In the genomic region with DNA sequence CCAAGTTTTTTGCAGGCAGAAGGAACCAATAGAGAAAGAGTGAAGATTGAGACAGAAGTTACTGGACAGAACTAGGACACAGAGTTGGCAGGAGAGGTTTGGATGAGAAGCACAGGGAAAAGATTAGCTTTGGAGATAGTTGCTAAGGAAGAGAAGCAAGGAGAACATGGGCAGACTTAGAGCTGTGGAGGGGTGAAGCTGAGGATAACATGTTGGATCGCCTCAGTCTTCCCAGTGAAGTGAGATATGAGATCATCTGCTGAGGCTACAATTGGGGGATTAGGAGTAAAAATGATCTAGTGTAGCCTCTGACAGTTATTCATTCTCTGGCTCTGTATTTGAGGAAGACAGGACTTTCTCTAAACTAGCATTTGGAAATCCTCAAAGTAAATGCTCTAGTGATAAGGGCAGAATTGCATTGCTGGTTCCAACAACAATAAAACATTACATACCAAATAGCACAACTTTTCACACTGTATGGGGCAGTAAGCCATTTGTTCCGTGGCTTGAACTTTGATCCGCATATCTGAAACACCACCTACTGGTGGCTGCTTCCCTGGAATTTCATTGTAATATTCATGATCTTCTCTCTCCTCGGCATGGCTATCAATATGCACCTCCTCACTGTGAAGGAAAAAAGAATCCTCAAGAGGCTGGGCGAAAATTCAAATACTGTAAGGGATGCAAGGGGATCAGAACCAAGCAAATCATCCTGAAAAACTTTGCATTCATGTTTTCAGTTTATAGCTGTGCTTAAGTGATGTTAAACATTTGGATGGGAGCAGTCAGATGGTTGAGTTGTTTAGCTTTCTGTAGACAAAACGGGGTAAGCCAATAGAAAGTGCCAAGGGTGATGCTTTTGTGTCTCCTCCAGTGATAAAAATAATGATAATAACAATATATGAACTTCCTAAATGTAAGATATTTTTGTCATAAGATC, we compare ENCODE assay signal across 9 cellular contexts. TPM values are rescaled to one million over a fixed set of nuclear protein-coding genes. Genes with fewer than 3 reads are reported as not detected.
DNase-seq lines count a peak whose midpoint lies in the region; ATAC-seq, FAIRE-seq and TF ChIP-seq lines count a peak whose summit lies in the region.
"Had no signal": no experiment of that assay in that cellular context is flagged by ENCODE, and none has a peak within 500 bp of the region (broad histone marks: within the 10 kb centered on the region; RNA-seq: fewer than 3 reads in every experiment).

No MANE protein-coding gene starts in this region.

- 8 to 33% (median 23%) methylated on average over 6 of the region's 6 CpGs for WGBS in small intestine, 3 donors

- H3K27me3 ChIP-seq in small intestine (ENCODE audit: control insufficient read depth in 2 of 2, insufficient read depth in 2 of 2, low read length in 2 of 2), result no peaks in the 10 kb centered on the region

- TF ChIP-seq CTCF in glutamatergic neuron (IDR thresholded peaks at IDR 0.05; ENCODE audit: partially characterized antibody, unreplicated experiment), result peak; percentile 48

- FAIRE-seq in small intestine (lab: Jason Lieb, UNC), result no peak

- DNase-seq in NCI-H1417 (lab: John Stamatoyannopoulos, UW), result peak in 2 of 3 experiments; percentile 17 to 32
- no peak for DNase-seq in NCI-H1417 treated with DMSO at 0.1 percent for 48 hours (lab: John Stamatoyannopoulos, UW)
- DNase-seq in RPMI8226, result peak; percentile 25
- DNase-seq in glutamatergic neuron, result no peak
- peak; percentile 67 for DNase-seq in small intestine
- DNase-seq in GOT3 (lab: John Stamatoyannopoulos, UW), result no peak

- no peak overlapping the region for H3K4me3 Mint-ChIP-seq in glutamatergic neuron (ENCODE audit: unreplicated experiment)
- H3K4me3 Mint-ChIP-seq: B cell had no signal

- H3K27me3 Mint-ChIP-seq in glutamatergic neuron (ENCODE audit: unreplicated experiment), result peaks cover 2% of the 10 kb centered on the region

- H3K4me1 Mint-ChIP-seq in glutamatergic neuron (ENCODE audit: low read depth, unreplicated experiment), result peaks cover 2% of the 10 kb centered on the region
- H3K4me1 Mint-ChIP-seq: B cell had no signal

- H3K36me3 Mint-ChIP-seq in glutamatergic neuron (ENCODE audit: unreplicated experiment), result no peaks in the 10 kb centered on the region

- no peak overlapping the region for H3K27ac Mint-ChIP-seq in glutamatergic neuron (ENCODE audit: unreplicated experiment)
- H3K27ac Mint-ChIP-seq: B cell had no signal

- H3K9me3 ChIP-seq in small intestine (ENCODE audit: control insufficient read depth, low read depth), result no peaks in the 10 kb centered on the region

- no peak overlapping the region for H3K27ac ChIP-seq in small intestine (ENCODE audit: low read depth in 1 of 2, low read length in 1 of 2)

- H3K4me3 ChIP-seq in small intestine (ENCODE audit: low read depth in 1 of 2, low read length in 2 of 2), result no peak overlapping the region

- peaks cover 2% of the 10 kb centered on the region for H3K9me3 Mint-ChIP-seq in glutamatergic neuron (ENCODE audit: unreplicated experiment)

- H3K36me3 ChIP-seq in small intestine (ENCODE audit: control insufficient read depth in 2 of 2, insufficient read depth in 2 of 2, low read length in 2 of 2), result no peaks in the 10 kb centered on the region

- no peaks in the 10 kb centered on the region for H3K4me1 ChIP-seq in small intestine (ENCODE audit: control insufficient read depth in 2 of 2, insufficient read depth in 1 of 2, low read depth in 1 of 2, low read length in 1 of 2)

- ATAC-seq in HG03135 (IDR thresholded peaks at IDR 0.05; ENCODE audit: unreplicated experiment), result no peak
- no peak for ATAC-seq in HG02763 (IDR thresholded peaks at IDR 0.05; ENCODE audit: unreplicated experiment)

RNA-seq across cellular contexts. Expression of gene EID1, which starts 22.2 kb away (rescaled TPM):
- 146 TPM for total RNA-seq in glutamatergic neuron (ENCODE audit: unreplicated experiment)
- polyA plus RNA-seq in small intestine, result 10 to 100 TPM; 81.3 to 97.8 (median 85.2) TPM

RNA-seq across cellular contexts. Expression of gene CEP152, which starts 44.9 kb away (rescaled TPM):
- total RNA-seq in glutamatergic neuron (ENCODE audit: unreplicated experiment), result 8.0 TPM
- polyA plus RNA-seq in small intestine, result 1 to 10 TPM; 1.1 to 1.9 (median 1.3) TPM

Comparison
In these comparisons a context has a peak if more than half of its experiments do, and no peak if none do; other contexts are left out.
1. DNase-seq: peak in NCI-H1417 (2 of 3), RPMI8226 (single experiment) and small intestine (single experiment); none in NCI-H1417 treated with DMSO at 0.1 percent for 48 hours (single experiment), glutamatergic neuron (single experiment) and GOT3 (single experiment).